9 cellular contexts compared by ENCODE assay signal in the genomic region with DNA sequence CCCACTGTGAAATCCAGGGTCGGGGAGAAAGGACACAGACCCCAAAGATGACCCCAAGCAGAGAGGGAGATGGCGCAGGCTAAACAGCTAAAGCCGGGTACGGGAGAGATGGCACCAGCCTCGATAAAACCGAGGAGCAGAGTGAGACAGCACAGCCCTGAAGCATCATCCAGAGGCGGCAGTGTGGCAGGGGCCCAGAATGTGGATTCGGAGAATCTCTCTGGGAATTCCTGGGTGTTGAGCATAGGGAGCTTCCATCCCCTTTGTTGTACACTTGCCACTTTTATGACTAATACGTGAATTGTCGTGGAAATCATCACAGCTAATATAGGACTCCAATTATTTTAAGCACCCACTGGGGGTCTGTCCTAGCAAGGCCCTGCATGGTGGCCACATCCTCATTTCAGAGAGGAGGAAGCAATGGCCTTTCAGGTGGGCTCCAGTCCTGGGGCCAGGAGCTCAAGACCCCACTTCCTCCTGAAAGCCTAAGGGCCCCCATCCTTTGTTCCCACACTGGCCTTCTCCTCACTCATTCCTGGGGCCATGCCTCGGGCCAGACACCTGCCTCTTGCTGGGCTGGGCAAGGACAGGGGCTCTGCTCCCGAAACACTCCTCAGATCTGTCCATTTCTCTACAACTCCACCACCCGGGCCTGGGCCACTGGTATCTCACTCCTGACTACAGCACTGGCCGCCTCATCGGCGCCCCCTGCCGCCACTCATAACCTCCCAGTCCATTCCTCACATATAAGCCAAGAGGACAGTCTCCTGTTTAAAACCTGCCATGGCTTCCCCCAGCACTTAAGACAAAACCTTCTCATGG. TPM values are rescaled to one million over a fixed set of nuclear protein-coding genes. Genes with fewer than 3 reads are reported as not detected.
DNase-seq lines count a peak whose midpoint lies in the region; ATAC-seq and TF ChIP-seq lines count a peak whose summit lies in the region.
"Had no signal": no experiment of that assay in that cellular context is flagged by ENCODE, and none has a peak within 500 bp of the region (broad histone marks: within the 10 kb centered on the region; RNA-seq: fewer than 3 reads in every experiment).

No MANE protein-coding gene starts in this region.

- no peak overlapping the region for H3K4me3 ChIP-seq in KMS-11 (IDR thresholded peaks at IDR 0.05; ENCODE audit: insufficient read depth, low read depth, low read length)
- no peak overlapping the region for H3K4me3 ChIP-seq in neural cell (ENCODE audit: low read length)
- H3K4me3 ChIP-seq: thoracic aorta had no signal

- H3F3A ChIP-seq in neural cell (ENCODE audit: insufficient read depth, low read length, poor library complexity, severe bottlenecking): no peaks in the 10 kb centered on the region

- H3K9me3 ChIP-seq in neural cell (ENCODE audit: low read length): no peaks in the 10 kb centered on the region
- H3K9me3 ChIP-seq: thoracic aorta had no signal

- no peaks in the 10 kb centered on the region for H3K36me3 ChIP-seq in KMS-11 (ENCODE audit: insufficient read depth)
- peaks cover 17% of the 10 kb centered on the region for H3K36me3 ChIP-seq in neural cell (ENCODE audit: insufficient read depth, low read length)

- H3K79me2 ChIP-seq in KMS-11 (ENCODE audit: insufficient read depth, low read depth) (no peaks in the 10 kb centered on the region), neural cell (replicated peaks; ENCODE audit: insufficient read depth, low read length) (no peaks in the 10 kb centered on the region)

- H3K4me1 ChIP-seq in KMS-11 (ENCODE audit: low read depth, poor library complexity, severe bottlenecking): no peaks in the 10 kb centered on the region

- no peak for TF ChIP-seq RAD21 in neural cell (conservative IDR thresholded peaks at IDR 0.05)

- TF ChIP-seq CTCF in KMS-11 (conservative IDR thresholded peaks at IDR 0.05; ENCODE audit: low read depth, low read length) (peak; percentile 61), neural cell (IDR thresholded peaks at IDR 0.05; ENCODE audit: poor library complexity, severe bottlenecking) (peak; percentile 17)

- ATAC-seq in GM18517 (IDR thresholded peaks at IDR 0.05; ENCODE audit: unreplicated experiment) (no peak), HG03565 (IDR thresholded peaks at IDR 0.05; ENCODE audit: unreplicated experiment) (no peak)

- TF ChIP-seq EP300 in neural cell (conservative IDR thresholded peaks at IDR 0.05; ENCODE audit: poor library complexity, severe bottlenecking): no peak

- H3K27ac ChIP-seq in KMS-11: no peak overlapping the region
- no peak overlapping the region for H3K27ac ChIP-seq in neural cell (ENCODE audit: low read length)
- H3K27ac ChIP-seq: thoracic aorta had no signal

- H3K27me3 ChIP-seq in KMS-11 (ENCODE audit: insufficient read depth, low read depth) (peaks cover 89% of the 10 kb centered on the region), neural cell (ENCODE audit: insufficient read depth, low read depth, low read length) (no peaks in the 10 kb centered on the region)

- H3K4me2 ChIP-seq in KMS-11 (no peak overlapping the region), neural cell (ENCODE audit: low read length) (no peak overlapping the region)

- H2AFZ ChIP-seq in KMS-11 (ENCODE audit: low read depth): no peak overlapping the region
- H2AFZ ChIP-seq in neural cell (ENCODE audit: low read depth, low read length): no peak overlapping the region

- no peaks in the 10 kb centered on the region for H3K9me2 ChIP-seq in neural cell (ENCODE audit: insufficient read depth, low read length)

- DNase-seq in ELF-1 (ENCODE audit: low read depth, low spot score): peak; percentile 81
- DNase-seq in activated T-cell treated with anti-CD3 and anti-CD28 coated beads, Interleukin-2, amount 50 U/mL, for 48 hours: peak; percentile 45 to 56
- DNase-seq in NCI-H345 (lab: John Stamatoyannopoulos, UW): no peak
- no peak for DNase-seq in NCI-H2171 (lab: John Stamatoyannopoulos, UW)

- H3K9ac ChIP-seq in KMS-11: no peak overlapping the region
- no peak overlapping the region for H3K9ac ChIP-seq in neural cell (ENCODE audit: low read length)

- H4K20me1 ChIP-seq in KMS-11 (ENCODE audit: insufficient read depth) (no peaks in the 10 kb centered on the region), neural cell (ENCODE audit: insufficient read depth) (no peaks in the 10 kb centered on the region)

TF ChIP-seq in neural cell, 6 proteins besides CTCF, POLR2A, EP300 and RAD21:
- TF ChIP-seq SMC3 (conservative IDR thresholded peaks at IDR 0.05; ENCODE audit: poor library complexity) (no peak), EZH2 (IDR thresholded peaks at IDR 0.05; ENCODE audit: borderline replicate concordance, insufficient read depth, low read length, poor library complexity, severe bottlenecking) (no peak), TAF1 (IDR thresholded peaks at IDR 0.05; ENCODE audit: low read depth) (no peak), MXI1 (conservative IDR thresholded peaks at IDR 0.05; ENCODE audit: poor library complexity, severe bottlenecking) (no peak), POLR2AphosphoS5 (IDR thresholded peaks at IDR 0.05) (no peak)
- TF ChIP-seq, protein P1, sequence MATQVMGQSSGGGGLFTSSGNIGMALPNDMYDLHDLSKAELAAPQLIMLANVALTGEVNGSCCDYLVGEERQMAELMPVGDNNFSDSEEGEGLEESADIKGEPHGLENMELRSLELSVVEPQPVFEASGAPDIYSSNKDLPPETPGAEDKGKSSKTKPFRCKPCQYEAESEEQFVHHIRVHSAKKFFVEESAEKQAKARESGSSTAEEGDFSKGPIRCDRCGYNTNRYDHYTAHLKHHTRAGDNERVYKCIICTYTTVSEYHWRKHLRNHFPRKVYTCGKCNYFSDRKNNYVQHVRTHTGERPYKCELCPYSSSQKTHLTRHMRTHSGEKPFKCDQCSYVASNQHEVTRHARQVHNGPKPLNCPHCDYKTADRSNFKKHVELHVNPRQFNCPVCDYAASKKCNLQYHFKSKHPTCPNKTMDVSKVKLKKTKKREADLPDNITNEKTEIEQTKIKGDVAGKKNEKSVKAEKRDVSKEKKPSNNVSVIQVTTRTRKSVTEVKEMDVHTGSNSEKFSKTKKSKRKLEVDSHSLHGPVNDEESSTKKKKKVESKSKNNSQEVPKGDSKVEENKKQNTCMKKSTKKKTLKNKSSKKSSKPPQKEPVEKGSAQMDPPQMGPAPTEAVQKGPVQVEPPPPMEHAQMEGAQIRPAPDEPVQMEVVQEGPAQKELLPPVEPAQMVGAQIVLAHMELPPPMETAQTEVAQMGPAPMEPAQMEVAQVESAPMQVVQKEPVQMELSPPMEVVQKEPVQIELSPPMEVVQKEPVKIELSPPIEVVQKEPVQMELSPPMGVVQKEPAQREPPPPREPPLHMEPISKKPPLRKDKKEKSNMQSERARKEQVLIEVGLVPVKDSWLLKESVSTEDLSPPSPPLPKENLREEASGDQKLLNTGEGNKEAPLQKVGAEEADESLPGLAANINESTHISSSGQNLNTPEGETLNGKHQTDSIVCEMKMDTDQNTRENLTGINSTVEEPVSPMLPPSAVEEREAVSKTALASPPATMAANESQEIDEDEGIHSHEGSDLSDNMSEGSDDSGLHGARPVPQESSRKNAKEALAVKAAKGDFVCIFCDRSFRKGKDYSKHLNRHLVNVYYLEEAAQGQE (IDR thresholded peaks at IDR 0.05; ENCODE audit: borderline replicate concordance): no peak

RNA-seq across cellular contexts. Expression of a gene that starts 29.3 kb away (rescaled TPM):
- polyA plus RNA-seq in neural cell: 36.2 and 53.6 TPM in 2 replicates
- 152 and 155 TPM in 2 replicates for polyA minus RNA-seq in neural cell

RNA-seq across cellular contexts. Expression of a gene that starts 46.7 kb away (rescaled TPM):
- polyA plus RNA-seq in neural cell: 22.4 and 28.3 TPM in 2 replicates
- 25.6 and 26.6 TPM in 2 replicates for polyA minus RNA-seq in neural cell

RNA-seq across cellular contexts. Expression of a gene that starts 52.6 kb away (rescaled TPM):
- polyA plus RNA-seq in neural cell: 7.0 and 11.0 TPM in 2 replicates
- polyA minus RNA-seq in neural cell: 27.1 and 29.7 TPM in 2 replicates

Comparison
In these comparisons a context has a peak if more than half of its experiments do, and no peak if none do; other contexts are left out.
1. DNase-seq: peak in ELF-1 (single experiment) and activated T-cell treated with anti-CD3 and anti-CD28 coated beads, Interleukin-2, amount 50 U/mL, for 48 hours (2 of 2); none in NCI-H345 (single experiment) and NCI-H2171 (single experiment).